ENCODE assay signal across 1 cellular context in genomic region chr2:128027801-128028667, GRCh38.
TF ChIP-seq lines count a peak whose summit lies in the region.

Gene SAP130, minus strand, starts transcription at chr2:128028059. Its CDS starts 1,767 bp downstream, at chr2:128026292.

TF ChIP-seq in H1, 55 proteins besides CTCF, POLR2A, EP300 and RAD21:
- TF ChIP-seq SIX5 (IDR thresholded peaks at IDR 0.05; ENCODE audit: low read depth, low read length) (no peak; the same call in 1 of the 2 replicates), PHF8 (conservative IDR thresholded peaks at IDR 0.05; ENCODE audit: low read depth, low read length) (peak; percentile 91), SUZ12 (IDR thresholded peaks at IDR 0.05; ENCODE audit: low read length) (no peak), CHD2 (IDR thresholded peaks at IDR 0.05; ENCODE audit: low read length) (0 out of 2 replicates have a peak, but pooled peaks have one; percentile 28), USF2 (IDR thresholded peaks at IDR 0.05; ENCODE audit: low read length) (no peak), MAX (IDR thresholded peaks at IDR 0.05) (0 out of 2 replicates have a peak, but pooled peaks have one; percentile 7), SIN3A (conservative IDR thresholded peaks at IDR 0.05 in 1 of 2, IDR thresholded peaks at IDR 0.05 in 1 of 2; ENCODE audit: low read depth in 1 of 2, low read length in 2 of 2) (peak in 1 of 2 experiments; percentile 68; a peak in 2 of 4 replicates), TBP (IDR thresholded peaks at IDR 0.05; ENCODE audit: low read depth, low read length) (peak; percentile 70), SAP30 (IDR thresholded peaks at IDR 0.05; ENCODE audit: insufficient read depth, insufficient replicate concordance, low read length) (no peak), RBBP5 (IDR thresholded peaks at IDR 0.05; ENCODE audit: borderline replicate concordance, low read depth, low read length) (no peak), E2F6 (IDR thresholded peaks at IDR 0.05) (no peak), CREB1 (IDR thresholded peaks at IDR 0.05) (no peak; the same call in 1 of the 2 replicates), KDM1A (IDR thresholded peaks at IDR 0.05; ENCODE audit: borderline replicate concordance, low read length) (no peak), KDM4A (IDR thresholded peaks at IDR 0.05; ENCODE audit: low read depth, low read length, severe bottlenecking) (peak; percentile 62), CBX5 (IDR thresholded peaks at IDR 0.05; ENCODE audit: low read depth, low read length) (no peak), KDM5A (IDR thresholded peaks at IDR 0.05; ENCODE audit: low read length) (no peak), YY1 (IDR thresholded peaks at IDR 0.05; ENCODE audit: low read depth, low read length) (no peak), SP4 (IDR thresholded peaks at IDR 0.05; ENCODE audit: low read length) (no peak), JUND (IDR thresholded peaks at IDR 0.05; ENCODE audit: low read length) (no peak), HDAC2 (IDR thresholded peaks at IDR 0.05; ENCODE audit: borderline replicate concordance in 1 of 2, low read depth in 2 of 2, low read length in 2 of 2) (peak in 1 of 2 experiments; percentile 58; a peak in 1 of 4 replicates), POLR2AphosphoS5 (IDR thresholded peaks at IDR 0.05; ENCODE audit: low read depth, low read length) (0 out of 2 replicates have a peak, but pooled peaks have one; percentile 36), TAF7 (optimal IDR thresholded peaks at IDR 0.05; ENCODE audit: borderline replicate concordance, low read depth, low read length) (peak; percentile 73), POU5F1 (IDR thresholded peaks at IDR 0.05; ENCODE audit: low read depth, low read length) (no peak), MAFK (IDR thresholded peaks at IDR 0.05; ENCODE audit: low read depth, low read length) (no peak), CHD1 (IDR thresholded peaks at IDR 0.05; ENCODE audit: low read depth, low read length) (no peak), BACH1 (IDR thresholded peaks at IDR 0.05; ENCODE audit: low read length) (no peak), EZH2 (IDR thresholded peaks at IDR 0.05; ENCODE audit: low read depth, low read length, severe bottlenecking) (no peak), NANOG (IDR thresholded peaks at IDR 0.05; ENCODE audit: insufficient read depth, low read depth, low read length, poor library complexity, severe bottlenecking) (no peak), ASH2L (IDR thresholded peaks at IDR 0.05; ENCODE audit: low read length) (peak; percentile 54), ATF2 (IDR thresholded peaks at IDR 0.05; ENCODE audit: low read length) (no peak), CEBPB (IDR thresholded peaks at IDR 0.05; ENCODE audit: low read depth, low read length) (no peak), TCF12 (IDR thresholded peaks at IDR 0.05; ENCODE audit: low read depth, low read length) (no peak), GABPA (IDR thresholded peaks at IDR 0.05; ENCODE audit: borderline replicate concordance, insufficient read depth, low read length) (no peak), SP2 (IDR thresholded peaks at IDR 0.05; ENCODE audit: low read length) (no peak), SIRT6 (IDR thresholded peaks at IDR 0.05; ENCODE audit: low read length) (no peak), HDAC6 (IDR thresholded peaks at IDR 0.05; ENCODE audit: low read depth, low read length) (no peak), CTBP2 (IDR thresholded peaks at IDR 0.05; ENCODE audit: borderline replicate concordance, insufficient read depth, insufficient read length, low read length) (no peak)
TF ChIP-seq in H1: peak in this region for 10.
